In genomic region chr18:65721634-65722033, GRCh38 we compare ENCODE assay signal across 28 cellular contexts. TPM values are rescaled to one million over a fixed set of nuclear protein-coding genes. Genes with fewer than 3 reads are reported as not detected.
DNase-seq lines count a peak whose midpoint lies in the region; ATAC-seq and TF ChIP-seq lines count a peak whose summit lies in the region.
"Had no signal": no experiment of that assay in that cellular context is flagged by ENCODE, and none has a peak within 500 bp of the region (broad histone marks: within the 10 kb centered on the region; RNA-seq: fewer than 3 reads in every experiment).

No MANE protein-coding gene starts in this region.

- no peaks in the 10 kb centered on the region for H3K4me1 ChIP-seq in Karpas-422 (ENCODE audit: low read length)
- no peaks in the 10 kb centered on the region for H3K4me1 ChIP-seq in PC-3 (ENCODE audit: insufficient read depth, low read length)
- H3K4me1 ChIP-seq in mesendoderm (ENCODE audit: control insufficient read depth, low read depth, low read length), result no peaks in the 10 kb centered on the region
- H3K4me1 ChIP-seq: heart right ventricle, right atrium auricular region had no signal

- no CpG with 5 or more reads among the region's 3 CpGs for WGBS in mesendoderm (ENCODE audit: extremely low coverage, insufficient coverage, low lambda C conversion rate)

- no peak overlapping the region for H2AK5ac ChIP-seq in mesendoderm (ENCODE audit: low read length)

- H3K9ac ChIP-seq in Karpas-422 (ENCODE audit: low read length) (no peak overlapping the region), PC-3 (ENCODE audit: low read length) (no peak overlapping the region), mesendoderm (ENCODE audit: low read length) (no peak overlapping the region)

- no peak overlapping the region for H3K56ac ChIP-seq in mesendoderm (ENCODE audit: low read length)

- no peak for DNase-seq in Karpas-422
- peak; percentile 67 for DNase-seq in NCI-H2171 treated with DMSO at 0.1 percent for 48 hours (lab: John Stamatoyannopoulos, UW)
- DNase-seq in PC-3, result no peak
- no peak for DNase-seq in mesendoderm
- DNase-seq in medulla oblongata (ENCODE audit: extremely low spot score), result no peak
- no peak for DNase-seq in brain microvascular endothelial cell
- no peak for DNase-seq in WERI-Rb-1
- DNase-seq: activated CD4-positive, alpha-beta T cell treated with anti-CD3 and anti-CD28 coated beads, Interleukin-2, amount 50 U/mL, for 48 hours; activated naive CD4-positive, alpha-beta T cell treated with Interleukin-2 at 50 U/mL for 16 hours; activated T-cell treated with anti-CD3 and anti-CD28 coated beads, Interleukin-2, amount 50 U/mL, for 72 hours; GOT3; heart right ventricle; kidney glomerular epithelial cell; midbrain; naive B cell; NCI-H1436; NCI-H510A; posterior cingulate gyrus; small intestine; stimulated activated naive CD4-positive, alpha-beta T cell; T-helper 1 cell had no signal

- no peak overlapping the region for H4K5ac ChIP-seq in mesendoderm (ENCODE audit: low read length)

- no peaks in the 10 kb centered on the region for H4K20me1 ChIP-seq in Karpas-422 (ENCODE audit: insufficient read depth, low read depth, low read length)
- H4K20me1 ChIP-seq in PC-3 (ENCODE audit: low read length), result no peaks in the 10 kb centered on the region

- no peak overlapping the region for H3K18ac ChIP-seq in mesendoderm (ENCODE audit: low read length)

- TF ChIP-seq CTCF in PC-3 (conservative IDR thresholded peaks at IDR 0.05; ENCODE audit: low read depth, low read length) (no peak), brain microvascular endothelial cell (IDR thresholded peaks at IDR 0.05; ENCODE audit: low read depth, low read length, missing control alignments) (no peak), WERI-Rb-1 (IDR thresholded peaks at IDR 0.05; ENCODE audit: low read depth, low read length) (no peak)

- no TSS peak for BruUV-seq in PC-3 (replicated peaks; lab: Mats Ljungman, UMichigan)

- no peak overlapping the region for H3K4me2 ChIP-seq in Karpas-422 (ENCODE audit: low read depth, low read length, poor library complexity, severe bottlenecking)
- H3K4me2 ChIP-seq in PC-3 (ENCODE audit: low read length), result no peak overlapping the region
- H3K4me2 ChIP-seq in mesendoderm (ENCODE audit: low read length), result no peak overlapping the region

- H2AFZ ChIP-seq in Karpas-422 (ENCODE audit: low read length) (0 out of 2 replicates have a peak overlapping the region, but pooled peaks have one; percentile 16), PC-3 (ENCODE audit: low read length) (0 out of 2 replicates have a peak overlapping the region, but pooled peaks have one; percentile 5)

- H3K9me3 ChIP-seq in Karpas-422 (ENCODE audit: low read length), result peaks cover 39% of the 10 kb centered on the region
- no peaks in the 10 kb centered on the region for H3K9me3 ChIP-seq in PC-3 (ENCODE audit: low read length)
- no peaks in the 10 kb centered on the region for H3K9me3 ChIP-seq in WERI-Rb-1 (ENCODE audit: severe bottlenecking)
- H3K9me3 ChIP-seq: neutrophil had no signal

- H3K27ac ChIP-seq in Karpas-422 (ENCODE audit: low read length), result no peak overlapping the region
- H3K27ac ChIP-seq in PC-3 (ENCODE audit: low read length), result no peak overlapping the region
- H3K27ac ChIP-seq in mesendoderm (ENCODE audit: low read depth, low read length), result no peak overlapping the region
- H3K27ac ChIP-seq in brain microvascular endothelial cell, result no peak overlapping the region
- no peak overlapping the region for H3K27ac ChIP-seq in WERI-Rb-1
- H3K27ac ChIP-seq: heart right ventricle, neutrophil, right atrium auricular region had no signal

- no peak overlapping the region for H2BK120ac ChIP-seq in mesendoderm (ENCODE audit: low read depth, low read length)

- CTCF ChIA-PET in PC-3 (lab: Charles Lee), result no interaction called here

- H3K9me2 ChIP-seq in Karpas-422 (replicated peaks; ENCODE audit: insufficient read depth, low read length), result no peaks in the 10 kb centered on the region
- no peaks in the 10 kb centered on the region for H3K9me2 ChIP-seq in PC-3 (replicated peaks; ENCODE audit: low read length)

- no peaks in the 10 kb centered on the region for H3F3A ChIP-seq in PC-3 (ENCODE audit: low read length, unreplicated experiment)

- H2BK5ac ChIP-seq in mesendoderm (ENCODE audit: low read length), result no peak overlapping the region

- no peaks in the 10 kb centered on the region for H3K79me1 ChIP-seq in mesendoderm (ENCODE audit: low read length)

- H3K36me3 ChIP-seq in Karpas-422 (ENCODE audit: insufficient read depth, low read length), result no peaks in the 10 kb centered on the region
- no peaks in the 10 kb centered on the region for H3K36me3 ChIP-seq in PC-3 (ENCODE audit: low read depth, low read length)
- no peaks in the 10 kb centered on the region for H3K36me3 ChIP-seq in mesendoderm (ENCODE audit: control insufficient read depth, insufficient read depth, low read length)
- no peaks in the 10 kb centered on the region for H3K36me3 ChIP-seq in brain microvascular endothelial cell (replicated peaks)
- H3K36me3 ChIP-seq in WERI-Rb-1, result no peaks in the 10 kb centered on the region
- H3K36me3 ChIP-seq: heart right ventricle, neutrophil, right atrium auricular region had no signal

- intact Hi-C loops in PC-3 (cut with micrococcal nuclease), result loop anchor here (10.0 kb wide), 1 partner anchor 157 kb away; no protein-coding TSS in a partner anchor

- no peak overlapping the region for H3K23ac ChIP-seq in mesendoderm (ENCODE audit: low read length)

- H3K4me3 ChIP-seq in Karpas-422 (ENCODE audit: low read length) (no peak overlapping the region), PC-3 (ENCODE audit: low read length) (no peak overlapping the region), mesendoderm (ENCODE audit: low read length) (no peak overlapping the region), brain microvascular endothelial cell (ENCODE audit: low read depth, low read length) (no peak overlapping the region), WERI-Rb-1 (ENCODE audit: low read depth, low read length) (no peak overlapping the region)
- H3K4me3 ChIP-seq: heart right ventricle, right atrium auricular region had no signal

- no peak overlapping the region for H2BK15ac ChIP-seq in mesendoderm (replicated peaks; ENCODE audit: low read depth)

- no peaks in the 10 kb centered on the region for H3K79me2 ChIP-seq in Karpas-422 (ENCODE audit: low read length)
- no peaks in the 10 kb centered on the region for H3K79me2 ChIP-seq in PC-3 (ENCODE audit: low read length)
- no peaks in the 10 kb centered on the region for H3K79me2 ChIP-seq in mesendoderm (ENCODE audit: control insufficient read depth, insufficient read depth, low read length)

- H3K27me3 ChIP-seq in Karpas-422 (ENCODE audit: low read length), result no peaks in the 10 kb centered on the region
- H3K27me3 ChIP-seq in PC-3 (ENCODE audit: low read length), result no peaks in the 10 kb centered on the region
- H3K27me3 ChIP-seq in mesendoderm (ENCODE audit: insufficient read depth, low read length, poor library complexity), result no peaks in the 10 kb centered on the region
- H3K27me3 ChIP-seq in brain microvascular endothelial cell (replicated peaks), result no peaks in the 10 kb centered on the region
- H3K27me3 ChIP-seq in WERI-Rb-1 (ENCODE audit: insufficient read depth, low read depth, severe bottlenecking), result no peaks in the 10 kb centered on the region
- H3K27me3 ChIP-seq: heart right ventricle, neutrophil, right atrium auricular region had no signal

- POLR2A ChIA-PET in PC-3 (lab: Charles Lee; ENCODE audit: unreplicated experiment), result no interaction called here

- H4K8ac ChIP-seq in mesendoderm (ENCODE audit: low read depth, low read length), result peak overlapping the region; percentile 56

- no peak overlapping the region for H3K4ac ChIP-seq in mesendoderm (ENCODE audit: low read depth, low read length)

- ATAC-seq in PC-3, result no peak
- ATAC-seq: activated T-cell treated with anti-CD3 and anti-CD28 coated beads, Interleukin-2, amount 50 U/mL, for 72 hours; heart right ventricle had no signal

- in situ Hi-C loops in brain microvascular endothelial cell (cut with HindIII; ENCODE audit: low pct_ligation_motif_present, low sequenced_read_pairs), result no loop called here

RNA-seq across cellular contexts. Expression of gene CDH7, which starts 29.2 kb away (rescaled TPM):
- 0.14 TPM in 1 of 2 replicates, not detected in the other for total RNA-seq in Karpas-422 (2014; rRNA removed; shearing (Covaris generic); ENCODE audit: low replicate concordance)
- total RNA-seq in PC-3 (2014; rRNA removed), result 6.1 and 7.3 TPM in 2 replicates
- 0.32 TPM for polyA plus RNA-seq in mesendoderm (2013, experiment 1 of 2)
- 0.25 TPM for polyA plus RNA-seq in mesendoderm (2013, experiment 2 of 2)
- total RNA-seq: activated T-cell treated with anti-CD3 and anti-CD28 coated beads, Interleukin-2, amount 50 U/mL, for 72 hours; Daoy; heart right ventricle; MCF 10A; right atrium auricular region had no signal
- polyA plus RNA-seq: adipose tissue, CD14-positive monocyte, heart right ventricle, IgD-negative memory B cell had no signal
